Comparison of ENCODE assay signal across 8 cellular contexts in the genomic region with DNA sequence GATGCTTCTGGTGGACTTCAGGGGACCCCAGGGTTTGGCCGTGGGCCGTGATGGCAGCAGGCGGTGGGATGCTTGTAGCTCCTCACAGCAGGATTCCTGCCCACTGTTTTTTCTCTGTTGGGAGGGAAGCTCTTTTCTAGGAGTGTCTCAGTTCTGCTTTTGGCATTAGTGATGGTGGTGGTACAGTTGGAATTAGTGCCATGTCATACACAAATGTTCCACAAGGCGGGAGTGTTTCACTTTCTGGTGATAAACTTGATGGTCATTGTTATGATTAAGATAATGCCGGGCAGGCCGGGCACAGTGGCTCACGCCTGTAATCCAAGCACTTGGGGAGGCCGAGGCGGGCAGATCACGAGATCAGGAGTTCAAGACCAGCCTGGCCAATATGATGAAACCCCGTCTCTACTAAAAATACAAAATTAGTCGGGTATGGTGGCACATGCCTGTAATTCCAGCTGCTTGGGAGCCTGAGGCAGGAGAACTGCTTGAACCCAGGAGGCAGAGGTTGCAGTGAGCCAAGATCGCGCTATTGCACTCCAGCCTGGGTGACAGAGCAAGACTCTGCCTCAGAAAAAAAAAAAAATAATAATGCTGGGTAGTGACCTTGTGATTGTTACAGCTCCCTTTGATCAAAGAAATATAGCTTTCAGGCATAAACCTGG. TPM values are rescaled to one million over a fixed set of nuclear protein-coding genes. Genes with fewer than 3 reads are reported as not detected.
DNase-seq lines count a peak whose midpoint lies in the region; ATAC-seq, FAIRE-seq and TF ChIP-seq lines count a peak whose summit lies in the region.
"Not testable (repeated sequence)": the region's sequence is repeated elsewhere in the genome, so short reads cannot be mapped to it uniquely, and the experiment has no call there.

No MANE protein-coding gene starts in this region.

- not testable (repeated sequence) for H3K9me3 ChIP-seq in CD8-positive, alpha-beta T cell (ENCODE audit: low read length); HAP-1; K562 (replicated peaks; ENCODE audit: control insufficient read depth, insufficient read depth, low read depth, low read length)

- not testable (repeated sequence) for H3K36me3 ChIP-seq in CD8-positive, alpha-beta T cell (ENCODE audit: insufficient read depth, low read length)
- peaks cover 52% of the 10 kb centered on the region for H3K36me3 ChIP-seq in HAP-1 (replicated peaks)
- H3K36me3 ChIP-seq in K562 (ENCODE audit: control insufficient read depth, insufficient read depth, low read length): peaks cover 20% of the 10 kb centered on the region; the same call in 1 of the 3 replicates

- H3K4me3 ChIP-seq in CD8-positive, alpha-beta T cell (ENCODE audit: low read depth, low read length); HAP-1; K562: not testable (repeated sequence)

- H3K9me1 ChIP-seq in K562 (ENCODE audit: control insufficient read depth, insufficient read depth, low read length): not testable (repeated sequence)

- H3K4me3 Mint-ChIP-seq in CD8-positive, alpha-beta T cell: not testable (repeated sequence)
- H3K4me3 Mint-ChIP-seq in naive B cell: peak overlapping the region in 1 of 8 donors; percentile 47

- H3K79me2 ChIP-seq in K562 (ENCODE audit: control insufficient read depth, insufficient read depth, low read length): not testable (repeated sequence)

- not testable (repeated sequence) for H3K27ac Mint-ChIP-seq in CD8-positive, alpha-beta T cell
- peak overlapping the region in 1 of 6 donors; percentile 28 for H3K27ac Mint-ChIP-seq in naive B cell

- in situ Hi-C loops in HAP-1 (cut with MboI; ENCODE audit: low sequenced_read_pairs) (loop anchor here (25.0 kb wide), 1 partner anchor 110 kb away; no protein-coding TSS in a partner anchor), K562 (cut with MboI) (loop anchor here (5.0 kb wide), 1 partner anchor 120 kb away; no protein-coding TSS in a partner anchor)

- CTCF ChIA-PET in CD8-positive, alpha-beta T cell (lab: Charles Lee): interaction anchor here (0.9 to 1.9 kb wide), 3 partner anchors 47 to 117 kb away, joined by 3 to 8 read pairs (median 4); a partner anchor contains a TSS
- CTCF ChIA-PET in K562 (lab: Yijun Ruan, JAX; ENCODE audit: low intra/inter-chr PET ratio): interaction anchor here (0.6 to 3.8 kb wide), 5 partner anchors 48 to 128 kb away, joined by 3 to 88 read pairs (median 4); a partner anchor contains a TSS

- TSS peak; percentile 49 for BruUV-seq in K562 (replicated peaks; lab: Mats Ljungman, UMichigan)

- POLR2A ChIA-PET in CD8-positive, alpha-beta T cell (lab: Charles Lee): not testable (repeated sequence)
- POLR2A ChIA-PET in K562 (lab: Yijun Ruan, JAX): interaction anchor here (0.6 to 1.9 kb wide), 7 partner anchors 9 to 165 kb away, joined by 3 to 6 read pairs (median 3); a partner anchor contains a TSS

- peak; percentile 42 for TF ChIP-seq CTCF in CD8-positive, alpha-beta T cell (IDR thresholded peaks at IDR 0.05)
- peak; percentile 78 to 94 (median 85) for TF ChIP-seq CTCF in K562 (IDR thresholded peaks at IDR 0.05 in 2 of 3, conservative IDR thresholded peaks at IDR 0.05 in 1 of 3; ENCODE audit: insufficient read depth in 2 of 3, low read depth in 1 of 3, low read length in 3 of 3)

- FAIRE-seq in K562 (lab: Jason Lieb, UNC): peak; percentile 92

- peak; percentile 92 to 97 for TF ChIP-seq RAD21 in K562 (CRISPR knock-in tag; conservative IDR thresholded peaks at IDR 0.05 in 1 of 2, IDR thresholded peaks at IDR 0.05 in 1 of 2)

- H3K4me1 ChIP-seq in CD8-positive, alpha-beta T cell (ENCODE audit: insufficient read depth, low read length); HAP-1; K562 (replicated peaks in 1 of 2; ENCODE audit: control insufficient read depth in 2 of 2, insufficient read depth in 2 of 2, low read length in 2 of 2): not testable (repeated sequence)

- H3K27ac ChIP-seq in CD8-positive, alpha-beta T cell (ENCODE audit: low read depth, low read length); K562 (ENCODE audit: extremely low read depth, low read depth, low read length): not testable (repeated sequence)

- not testable (repeated sequence) for H3K27me3 Mint-ChIP-seq in CD8-positive, alpha-beta T cell (ENCODE audit: low read depth); naive B cell

- not testable (repeated sequence) for TF ChIP-seq POLR2A in K562 (conservative IDR thresholded peaks at IDR 0.05)

- not testable (repeated sequence) for H3K4me2 ChIP-seq in K562 (ENCODE audit: insufficient read depth, low read length)

- peaks cover 32% of the 10 kb centered on the region for H3K36me3 Mint-ChIP-seq in CD8-positive, alpha-beta T cell
- H3K36me3 Mint-ChIP-seq in naive B cell: not testable (repeated sequence)

- intact Hi-C loops in CD8-positive, alpha-beta T cell (cut with DNase I, micrococcal nuclease): loop anchor here (1.0 to 5.0 kb wide), 2 partner anchors 51 to 115 kb away; no protein-coding TSS in a partner anchor
- intact Hi-C loops in K562 (cut with micrococcal nuclease): loop anchor here (1.0 to 5.0 kb wide), 3 partner anchors 51 to 117 kb away; a partner anchor contains a TSS
- intact Hi-C loops in head of caudate nucleus (cut with DNase I): loop anchor here (2.0 kb wide), 1 partner anchor 53 kb away; a partner anchor contains a TSS

- H3K4me1 Mint-ChIP-seq in CD8-positive, alpha-beta T cell (ENCODE audit: low read depth); naive B cell: not testable (repeated sequence)

- H2AFZ ChIP-seq in K562 (ENCODE audit: low read depth, low read length): not testable (repeated sequence)

- TF ChIP-seq EP300 in K562 (IDR thresholded peaks at IDR 0.05; ENCODE audit: low read length): not testable (repeated sequence)

- H3K27me3 ChIP-seq in CD8-positive, alpha-beta T cell (ENCODE audit: insufficient read depth, low read length); HAP-1 (ENCODE audit: low read depth); K562 (ENCODE audit: control insufficient read depth in 2 of 2, insufficient read depth in 2 of 2, low read length in 2 of 2): not testable (repeated sequence)

- H4K20me1 ChIP-seq in K562 (replicated peaks; ENCODE audit: control insufficient read depth, insufficient read depth, low read length): not testable (repeated sequence)

- peak in 2 of 7 experiments; percentile 20 to 27 for DNase-seq in CD8-positive, alpha-beta T cell
- DNase-seq in HAP-1 (ENCODE audit: low spot score in 2 of 2) (peak; percentile 77 to 83), NCI-H2227 (lab: John Stamatoyannopoulos, UW; ENCODE audit: unreplicated experiment) (peak; percentile 76), T-helper 9 cell (peak; percentile 4), K562 (ENCODE audit: extremely low read depth in 1 of 4, low spot score in 3 of 4) (peak; percentile 64 to 82 (median 70)), head of caudate nucleus (peak in 37 of 42 donors; percentile 11 to 89 (median 52)), naive B cell (peak; percentile 44), stromal cell of bone marrow (ENCODE audit: low read depth) (peak; percentile 72)

- H3K9me3 Mint-ChIP-seq in CD8-positive, alpha-beta T cell; naive B cell: not testable (repeated sequence)

- peak; percentile 52 for ATAC-seq in CD8-positive, alpha-beta T cell
- peak; percentile 90 for ATAC-seq in K562
- peak; percentile 56 to 67 for ATAC-seq in naive B cell (ENCODE audit: low read depth in 2 of 2)

- H3K9ac ChIP-seq in K562 (ENCODE audit: insufficient read depth in 1 of 2, low read depth in 2 of 2, low read length in 2 of 2): not testable (repeated sequence)

- WGBS in K562 (ENCODE audit: insufficient coverage, low coverage, missing lambda C conversion rate): 13% methylated on average over 14 of the region's 14 CpGs

RNA-seq across cellular contexts. Expression of a gene that starts 21.4 kb away (rescaled TPM):
- 10 to 100 TPM; 20.2 to 21.7 TPM for total RNA-seq in CD8-positive, alpha-beta T cell
- 148 and 225 TPM in 2 replicates for total RNA-seq in K562 (2011; cell fraction: chromatin; rRNA removed; ENCODE audit: low replicate concordance)
- total RNA-seq in K562 (2011; cell fraction: nucleolus; rRNA removed): 169 and 177 TPM in 2 replicates
- total RNA-seq in K562 (2011; cell fraction: nucleoplasm; rRNA removed): 160 and 163 TPM in 2 replicates
- 239 and 254 TPM in 2 replicates for total RNA-seq in K562 (2014; rRNA removed)
- total RNA-seq in K562 (2014; rRNA removed; fragmentation: Illumina TruSeq; extraction: Trizol): 152 and 177 TPM in 2 replicates
- total RNA-seq in K562 (2015; rRNA removed; fragmentation: Illumina TruSeq; extraction: Trizol): 191 and 200 TPM in 2 replicates
- total RNA-seq in K562 (2021): 339 and 353 TPM in 2 replicates
- 185 and 229 TPM in 2 replicates for polyA plus RNA-seq in K562 (2011; rRNA removed)
- polyA plus RNA-seq in K562 (2011; cell fraction: cytosol; rRNA removed): 256 and 298 TPM in 2 replicates
- polyA plus RNA-seq in K562 (2011; cell fraction: nucleus; rRNA removed): 137 and 184 TPM in 2 replicates
- 387 and 522 TPM in 2 replicates for polyA plus RNA-seq in K562 (2012)
- 402 and 513 TPM in 2 replicates for polyA plus RNA-seq in K562 (2014; fragmentation: Illumina TruSeq; extraction: Trizol)
- 100 to 1,000 TPM; 292 to 542 TPM for polyA plus RNA-seq in K562 (2014; fragmentation: Nextera tagmentation; extraction: Ambion mirVana)
- 257 and 270 TPM in 2 replicates for polyA plus RNA-seq in K562 (2014; rRNA removed)
- 230 and 264 TPM in 2 replicates for polyA minus RNA-seq in K562 (2011; rRNA and poly(A)+ RNA removed)
- 167 and 254 TPM in 2 replicates for polyA minus RNA-seq in K562 (2011; cell fraction: cytosol; rRNA and poly(A)+ RNA removed)
- 47.3 and 81.1 TPM in 2 replicates for polyA minus RNA-seq in K562 (2011; cell fraction: nucleus; rRNA and poly(A)+ RNA removed)
- 10 to 100 TPM; 30.4 to 54.5 (median 32.7) TPM for polyA plus RNA-seq in naive B cell (ENCODE audit: low read depth in 6 of 6)

RNA-seq across cellular contexts. Expression of a gene that starts 52.7 kb away (rescaled TPM):
- total RNA-seq in CD8-positive, alpha-beta T cell: 1 to 10 TPM; 2.0 to 3.5 TPM
- total RNA-seq in K562 (2011; cell fraction: chromatin; rRNA removed; ENCODE audit: low replicate concordance): 7.7 and 8.5 TPM in 2 replicates
- total RNA-seq in K562 (2011; cell fraction: nucleolus; rRNA removed): 5.1 and 5.8 TPM in 2 replicates
- total RNA-seq in K562 (2011; cell fraction: nucleoplasm; rRNA removed): 6.0 and 8.2 TPM in 2 replicates
- total RNA-seq in K562 (2014; rRNA removed) (21.7 and 24.0 TPM in 2 replicates), K562 (2014; rRNA removed; fragmentation: Illumina TruSeq; extraction: Trizol) (31.8 and 33.4 TPM in 2 replicates), K562 (2015; rRNA removed; fragmentation: Illumina TruSeq; extraction: Trizol) (26.7 and 31.3 TPM in 2 replicates), K562 (2021) (27.1 and 28.9 TPM in 2 replicates)
- polyA plus RNA-seq in K562 (2011; rRNA removed) (12.6 and 14.0 TPM in 2 replicates), K562 (2014; fragmentation: Illumina TruSeq; extraction: Trizol) (26.0 and 26.3 TPM in 2 replicates), K562 (2014; fragmentation: Nextera tagmentation; extraction: Ambion mirVana) (10 to 100 TPM; 10.2 to 16.4 TPM), K562 (2014; rRNA removed) (20.5 and 36.0 TPM in 2 replicates), naive B cell (ENCODE audit: low read depth in 6 of 6) (10 to 100 TPM; 10.1 to 21.3 (median 14.2) TPM)
- polyA plus RNA-seq in K562 (2011; cell fraction: cytosol; rRNA removed): 9.0 and 12.0 TPM in 2 replicates
- 4.9 and 6.3 TPM in 2 replicates for polyA plus RNA-seq in K562 (2011; cell fraction: nucleus; rRNA removed)
- polyA plus RNA-seq in K562 (2012): 29.5 and 36.6 TPM in 2 replicates
- 4.9 and 5.4 TPM in 2 replicates for polyA minus RNA-seq in K562 (2011; rRNA and poly(A)+ RNA removed)
- 2.4 and 4.5 TPM in 2 replicates for polyA minus RNA-seq in K562 (2011; cell fraction: cytosol; rRNA and poly(A)+ RNA removed)
- 3.0 and 6.7 TPM in 2 replicates for polyA minus RNA-seq in K562 (2011; cell fraction: nucleus; rRNA and poly(A)+ RNA removed)

Comparison
In these comparisons a context has a peak if more than half of its experiments do, and no peak if none do; other contexts are left out.
1. RNA of a gene that starts 21.4 kb away (total RNA-seq): 148 to 353 TPM in K562; 20.2 to 21.7 TPM in CD8-positive, alpha-beta T cell; every median in the first group is over 4 times any median in the second.
2. Peak in every context shown above with its lines, with median percentiles within 50 percentile points of each other: ATAC-seq.